1 cellular context compared by ENCODE assay signal in the genomic region with DNA sequence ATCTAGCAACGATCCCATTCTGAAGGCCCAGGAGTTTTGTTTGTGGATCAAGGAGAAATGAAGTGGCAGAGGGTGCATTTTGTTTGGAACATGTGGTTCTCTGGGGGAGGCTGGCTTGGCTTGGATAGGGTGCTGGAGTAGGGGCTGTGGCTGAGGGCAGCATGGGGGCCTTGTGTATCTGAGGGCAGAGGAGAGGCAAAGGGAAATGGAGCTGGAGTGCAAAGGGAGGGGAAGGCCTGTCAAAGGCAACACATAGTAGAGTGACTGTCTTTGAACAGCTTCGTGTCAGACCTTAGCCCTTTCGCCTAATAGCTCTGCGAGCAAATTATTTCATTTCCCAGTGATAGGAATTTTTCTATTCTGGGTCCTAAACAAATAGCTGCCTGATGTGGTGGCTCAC.
TF ChIP-seq lines count a peak whose summit lies in the region.

No MANE protein-coding gene starts in this region.

TF ChIP-seq in HepG2, 621 proteins besides CTCF, POLR2A, EP300 and RAD21:
- TF ChIP-seq, protein P1, sequence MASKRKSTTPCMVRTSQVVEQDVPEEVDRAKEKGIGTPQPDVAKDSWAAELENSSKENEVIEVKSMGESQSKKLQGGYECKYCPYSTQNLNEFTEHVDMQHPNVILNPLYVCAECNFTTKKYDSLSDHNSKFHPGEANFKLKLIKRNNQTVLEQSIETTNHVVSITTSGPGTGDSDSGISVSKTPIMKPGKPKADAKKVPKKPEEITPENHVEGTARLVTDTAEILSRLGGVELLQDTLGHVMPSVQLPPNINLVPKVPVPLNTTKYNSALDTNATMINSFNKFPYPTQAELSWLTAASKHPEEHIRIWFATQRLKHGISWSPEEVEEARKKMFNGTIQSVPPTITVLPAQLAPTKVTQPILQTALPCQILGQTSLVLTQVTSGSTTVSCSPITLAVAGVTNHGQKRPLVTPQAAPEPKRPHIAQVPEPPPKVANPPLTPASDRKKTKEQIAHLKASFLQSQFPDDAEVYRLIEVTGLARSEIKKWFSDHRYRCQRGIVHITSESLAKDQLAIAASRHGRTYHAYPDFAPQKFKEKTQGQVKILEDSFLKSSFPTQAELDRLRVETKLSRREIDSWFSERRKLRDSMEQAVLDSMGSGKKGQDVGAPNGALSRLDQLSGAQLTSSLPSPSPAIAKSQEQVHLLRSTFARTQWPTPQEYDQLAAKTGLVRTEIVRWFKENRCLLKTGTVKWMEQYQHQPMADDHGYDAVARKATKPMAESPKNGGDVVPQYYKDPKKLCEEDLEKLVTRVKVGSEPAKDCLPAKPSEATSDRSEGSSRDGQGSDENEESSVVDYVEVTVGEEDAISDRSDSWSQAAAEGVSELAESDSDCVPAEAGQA (IDR thresholded peaks at IDR 0.05; ENCODE audit: low read depth): no peak
- TF ChIP-seq, protein P1 (CRISPR knock-in tag; IDR thresholded peaks at IDR 0.05; ENCODE audit: borderline replicate concordance): no peak
- TF ChIP-seq, protein P2, sequence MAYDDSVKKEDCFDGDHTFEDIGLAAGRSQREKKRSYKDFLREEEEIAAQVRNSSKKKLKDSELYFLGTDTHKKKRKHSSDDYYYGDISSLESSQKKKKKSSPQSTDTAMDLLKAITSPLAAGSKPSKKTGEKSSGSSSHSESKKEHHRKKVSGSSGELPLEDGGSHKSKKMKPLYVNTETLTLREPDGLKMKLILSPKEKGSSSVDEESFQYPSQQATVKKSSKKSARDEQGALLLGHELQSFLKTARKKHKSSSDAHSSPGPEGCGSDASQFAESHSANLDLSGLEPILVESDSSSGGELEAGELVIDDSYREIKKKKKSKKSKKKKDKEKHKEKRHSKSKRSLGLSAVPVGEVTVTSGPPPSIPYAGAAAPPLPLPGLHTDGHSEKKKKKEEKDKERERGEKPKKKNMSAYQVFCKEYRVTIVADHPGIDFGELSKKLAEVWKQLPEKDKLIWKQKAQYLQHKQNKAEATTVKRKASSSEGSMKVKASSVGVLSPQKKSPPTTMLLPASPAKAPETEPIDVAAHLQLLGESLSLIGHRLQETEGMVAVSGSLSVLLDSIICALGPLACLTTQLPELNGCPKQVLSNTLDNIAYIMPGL (CRISPR knock-in tag; IDR thresholded peaks at IDR 0.05; ENCODE audit: borderline replicate concordance in 1 of 2, low read depth in 1 of 2): no peak
- TF ChIP-seq ZNF3 (CRISPR knock-in tag; IDR thresholded peaks at IDR 0.05): no peak
- TF ChIP-seq IRF2 (CRISPR knock-in tag; IDR thresholded peaks at IDR 0.05): no peak
- no peak for TF ChIP-seq RNF2 (conservative IDR thresholded peaks at IDR 0.05; ENCODE audit: low read depth)
- no peak for TF ChIP-seq ZNF775 (CRISPR knock-in tag; IDR thresholded peaks at IDR 0.05; ENCODE audit: borderline replicate concordance)
- no peak for TF ChIP-seq RERE (CRISPR knock-in tag; IDR thresholded peaks at IDR 0.05; ENCODE audit: low read depth)
- TF ChIP-seq SMAD1 (CRISPR knock-in tag; IDR thresholded peaks at IDR 0.05; ENCODE audit: borderline replicate concordance, low read depth): no peak
- no peak for TF ChIP-seq MIER2 (CRISPR knock-in tag; IDR thresholded peaks at IDR 0.05)
- TF ChIP-seq, protein P3, sequence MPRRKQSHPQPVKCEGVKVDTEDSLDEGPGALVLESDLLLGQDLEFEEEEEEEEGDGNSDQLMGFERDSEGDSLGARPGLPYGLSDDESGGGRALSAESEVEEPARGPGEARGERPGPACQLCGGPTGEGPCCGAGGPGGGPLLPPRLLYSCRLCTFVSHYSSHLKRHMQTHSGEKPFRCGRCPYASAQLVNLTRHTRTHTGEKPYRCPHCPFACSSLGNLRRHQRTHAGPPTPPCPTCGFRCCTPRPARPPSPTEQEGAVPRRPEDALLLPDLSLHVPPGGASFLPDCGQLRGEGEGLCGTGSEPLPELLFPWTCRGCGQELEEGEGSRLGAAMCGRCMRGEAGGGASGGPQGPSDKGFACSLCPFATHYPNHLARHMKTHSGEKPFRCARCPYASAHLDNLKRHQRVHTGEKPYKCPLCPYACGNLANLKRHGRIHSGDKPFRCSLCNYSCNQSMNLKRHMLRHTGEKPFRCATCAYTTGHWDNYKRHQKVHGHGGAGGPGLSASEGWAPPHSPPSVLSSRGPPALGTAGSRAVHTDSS (CRISPR knock-in tag; conservative IDR thresholded peaks at IDR 0.05): no peak
- no peak for TF ChIP-seq KAT2B (IDR thresholded peaks at IDR 0.05; ENCODE audit: borderline replicate concordance, low read depth, low read length)
- no peak for TF ChIP-seq ZFY (CRISPR knock-in tag; IDR thresholded peaks at IDR 0.05)
- TF ChIP-seq BHLHE40 (IDR thresholded peaks at IDR 0.05; ENCODE audit: low read length): no peak
- no peak for TF ChIP-seq JARID2 (CRISPR knock-in tag; IDR thresholded peaks at IDR 0.05; ENCODE audit: insufficient replicate concordance)
- TF ChIP-seq ZNF276 (CRISPR knock-in tag; IDR thresholded peaks at IDR 0.05; ENCODE audit: low read depth): no peak
- TF ChIP-seq ZNF557 (CRISPR knock-in tag; IDR thresholded peaks at IDR 0.05): no peak
- TF ChIP-seq CBX2 (IDR thresholded peaks at IDR 0.05; ENCODE audit: low read depth, low read length): no peak
- no peak for TF ChIP-seq CBX2 (CRISPR knock-in tag; IDR thresholded peaks at IDR 0.05; ENCODE audit: low read depth)
- TF ChIP-seq, protein P4, sequence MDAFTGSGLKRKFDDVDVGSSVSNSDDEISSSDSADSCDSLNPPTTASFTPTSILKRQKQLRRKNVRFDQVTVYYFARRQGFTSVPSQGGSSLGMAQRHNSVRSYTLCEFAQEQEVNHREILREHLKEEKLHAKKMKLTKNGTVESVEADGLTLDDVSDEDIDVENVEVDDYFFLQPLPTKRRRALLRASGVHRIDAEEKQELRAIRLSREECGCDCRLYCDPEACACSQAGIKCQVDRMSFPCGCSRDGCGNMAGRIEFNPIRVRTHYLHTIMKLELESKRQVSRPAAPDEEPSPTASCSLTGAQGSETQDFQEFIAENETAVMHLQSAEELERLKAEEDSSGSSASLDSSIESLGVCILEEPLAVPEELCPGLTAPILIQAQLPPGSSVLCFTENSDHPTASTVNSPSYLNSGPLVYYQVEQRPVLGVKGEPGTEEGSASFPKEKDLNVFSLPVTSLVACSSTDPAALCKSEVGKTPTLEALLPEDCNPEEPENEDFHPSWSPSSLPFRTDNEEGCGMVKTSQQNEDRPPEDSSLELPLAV (CRISPR knock-in tag; conservative IDR thresholded peaks at IDR 0.05; ENCODE audit: low read depth): no peak
- TF ChIP-seq ZSCAN30 (CRISPR knock-in tag; IDR thresholded peaks at IDR 0.05): no peak
- no peak for TF ChIP-seq ZNF781 (CRISPR knock-in tag; IDR thresholded peaks at IDR 0.05; ENCODE audit: borderline replicate concordance, not compliant biosample characterization)
